6 cellular contexts compared by ENCODE assay signal in the genomic region with DNA sequence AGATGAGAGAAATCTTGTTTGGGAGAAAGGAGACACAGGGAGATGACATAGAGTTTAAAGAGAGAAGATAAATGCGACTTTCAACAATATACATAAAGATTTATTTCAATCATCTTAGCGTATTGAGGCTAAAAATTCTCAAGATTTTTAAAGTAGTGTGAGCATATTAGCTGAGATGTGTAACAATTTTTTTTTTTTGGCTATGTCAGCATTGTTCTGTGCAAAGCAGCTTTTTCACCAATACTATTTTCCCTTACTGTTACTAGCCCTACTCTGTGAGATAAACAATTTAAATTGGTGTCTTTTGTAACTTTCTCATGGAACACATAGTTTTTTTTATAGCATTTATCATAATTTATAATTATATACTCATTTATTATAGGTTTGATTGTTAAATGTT.
"Had no signal": no experiment of that assay in that cellular context is flagged by ENCODE, and none has a peak within 500 bp of the region (broad histone marks: within the 10 kb centered on the region; RNA-seq: fewer than 3 reads in every experiment).

No MANE protein-coding gene starts in this region.

- H3K4me2 ChIP-seq: KMS-11 had no signal

- H3K9ac ChIP-seq: KMS-11 had no signal

- H3K27ac ChIP-seq: HL-60, KMS-11 had no signal

- DNase-seq: Karpas-422, KBM-7, KG1 had no signal

- FAIRE-seq: HTR-8/SVneo had no signal
